In genomic region chr1:86499987-86500593, GRCh38 we compare ENCODE assay signal across 9 cellular contexts. TPM values are rescaled to one million over a fixed set of nuclear protein-coding genes. Genes with fewer than 3 reads are reported as not detected.
DNase-seq lines count a peak whose midpoint lies in the region; ATAC-seq and TF ChIP-seq lines count a peak whose summit lies in the region.
"Had no signal": no experiment of that assay in that cellular context is flagged by ENCODE, and none has a peak within 500 bp of the region (broad histone marks: within the 10 kb centered on the region; RNA-seq: fewer than 3 reads in every experiment).

No MANE protein-coding gene starts in this region.

- no peak overlapping the region for H3K4me2 ChIP-seq in DOHH2 (ENCODE audit: low read length)

- no peak overlapping the region for H3K4me3 ChIP-seq in DOHH2 (ENCODE audit: low read length)
- H3K4me3 ChIP-seq in HEK293 (ENCODE audit: low read depth, low read length): no peak overlapping the region
- H3K4me3 ChIP-seq: SJCRH30 had no signal

- H3K27ac Mint-ChIP-seq in MCF 10A (ENCODE audit: low read depth, unreplicated experiment): no peak overlapping the region
- H3K27ac Mint-ChIP-seq in naive B cell: peak overlapping the region in 1 of 6 donors; percentile 28

- TF ChIP-seq CTCF in DOHH2 (IDR thresholded peaks at IDR 0.05; ENCODE audit: low read depth, low read length, poor library complexity, severe bottlenecking) (peak; percentile 96), HEK293 (tag by site-specific recombination; IDR thresholded peaks at IDR 0.05) (no peak), MCF 10A (IDR thresholded peaks at IDR 0.05; ENCODE audit: unreplicated experiment) (peak; percentile 84)

- peaks cover 11% of the 10 kb centered on the region for H3K27me3 Mint-ChIP-seq in MCF 10A (ENCODE audit: insufficient read depth, unreplicated experiment)
- H3K27me3 Mint-ChIP-seq in naive B cell: peaks cover 0 to 30% (median 22%) of the 10 kb centered on the region in 3 donors

- BruUV-seq in MCF 10A (replicated peaks; lab: Mats Ljungman, UMichigan): no TSS peak

- H3K4me3 Mint-ChIP-seq in MCF 10A (ENCODE audit: unreplicated experiment) (no peak overlapping the region), naive B cell (no peak overlapping the region)

- intact Hi-C loops in MCF 10A (cut with micrococcal nuclease): loop anchor here (5.0 to 10.0 kb wide), 2 partner anchors 185 to 467 kb away; no protein-coding TSS in a partner anchor

- H3K9me3 Mint-ChIP-seq in MCF 10A (ENCODE audit: unreplicated experiment) (no peaks in the 10 kb centered on the region), naive B cell (no peaks in the 10 kb centered on the region)

- no peaks in the 10 kb centered on the region for H3K36me3 Mint-ChIP-seq in MCF 10A (ENCODE audit: insufficient read depth, unreplicated experiment)
- no peaks in the 10 kb centered on the region for H3K36me3 Mint-ChIP-seq in naive B cell

- CTCF ChIA-PET in HEK293 (lab: Yijun Ruan, JAX) (interaction anchor here (0.6 to 3.9 kb wide), 55 partner anchors 8 to 879 kb away, joined by 3 to 35 read pairs (median 4); partner anchors contain the start of genes CLCA2, ODF2L and SH3GLB1), MCF 10A (lab: Yijun Ruan, JAX) (interaction anchor here (0.6 to 5.5 kb wide), 34 partner anchors 8 to 1666 kb away, joined by 3 to 77 read pairs (median 4); partner anchors contain the start of gene CLCA1)

- peaks cover 28% of the 10 kb centered on the region for H3K27me3 ChIP-seq in DOHH2 (ENCODE audit: control insufficient read depth, low read length)
- H3K27me3 ChIP-seq: SJCRH30 had no signal

- no peaks in the 10 kb centered on the region for H3K4me1 Mint-ChIP-seq in MCF 10A (ENCODE audit: insufficient read depth, unreplicated experiment)
- peaks cover 0 to 19% (median 0%) of the 10 kb centered on the region in 3 donors for H3K4me1 Mint-ChIP-seq in naive B cell

- peak; percentile 35 to 56 for ATAC-seq in naive B cell (ENCODE audit: low read depth in 2 of 2)

- no peak overlapping the region for H3K27ac ChIP-seq in DOHH2 (ENCODE audit: low read depth, low read length)
- no peak overlapping the region for H3K27ac ChIP-seq in HEK293 (ENCODE audit: extremely low read depth, low read depth, low read length)
- H3K27ac ChIP-seq: SJCRH30 had no signal

- H3K4me1 ChIP-seq in DOHH2 (ENCODE audit: control insufficient read depth, low read length) (peaks cover 11% of the 10 kb centered on the region), HEK293 (ENCODE audit: control insufficient read depth, insufficient read depth, low read length) (no peaks in the 10 kb centered on the region)
- H3K4me1 ChIP-seq: SJCRH30 had no signal

- no peaks in the 10 kb centered on the region for H3K36me3 ChIP-seq in DOHH2 (ENCODE audit: control insufficient read depth, low read length)
- no peaks in the 10 kb centered on the region for H3K36me3 ChIP-seq in HEK293 (ENCODE audit: control insufficient read depth in 2 of 2, insufficient read depth in 1 of 2, low read length in 2 of 2)
- H3K36me3 ChIP-seq: SJCRH30 had no signal

- no peaks in the 10 kb centered on the region for H3K9me2 ChIP-seq in DOHH2 (replicated peaks; ENCODE audit: control insufficient read depth, low read length)

- no peaks in the 10 kb centered on the region for H3F3A ChIP-seq in DOHH2 (ENCODE audit: control insufficient read depth, insufficient read depth)

- DNase-seq in NCI-H446 treated with DMSO at 0.1 percent for 48 hours (lab: John Stamatoyannopoulos, UW) (peak; percentile 39), MCF 10A (ENCODE audit: unreplicated experiment) (peak; percentile 28), naive B cell (peak; percentile 63)
- DNase-seq in activated effector memory CD4-positive, alpha-beta T cell treated with anti-CD3 and anti-CD28 coated beads, Interleukin-2, amount 50 U/mL, for 16 hours: no peak
- no peak for DNase-seq in activated naive CD4-positive, alpha-beta T cell treated with Interleukin-2 at 50 U/mL for 16 hours
- no peak for DNase-seq in activated CD4-positive, alpha-beta T cell treated with anti-CD3 and anti-CD28 coated beads for 1 hour

- no peaks in the 10 kb centered on the region for H4K20me1 ChIP-seq in DOHH2 (ENCODE audit: control insufficient read depth, insufficient read depth, low read depth, low read length)

- POLR2A ChIA-PET in HEK293 (lab: Yijun Ruan, JAX) (no interaction called here), MCF 10A (lab: Yijun Ruan, JAX) (interaction anchor here (1.8 kb wide), 1 partner anchor 114 kb away, joined by 4 read pairs; no protein-coding TSS in a partner anchor)

- no peaks in the 10 kb centered on the region for H3K79me2 ChIP-seq in DOHH2 (ENCODE audit: control insufficient read depth, low read length)

- H3K9me3 ChIP-seq in DOHH2 (ENCODE audit: control insufficient read depth, insufficient read depth, low read length): no peaks in the 10 kb centered on the region
- H3K9me3 ChIP-seq in HEK293 (ENCODE audit: control insufficient read depth, insufficient read depth, low read depth, low read length): no peaks in the 10 kb centered on the region
- H3K9me3 ChIP-seq: SJCRH30 had no signal

TF ChIP-seq in HEK293, 187 proteins besides CTCF, POLR2A, EP300 and RAD21:
- TF ChIP-seq KLF8 (tag by site-specific recombination; IDR thresholded peaks at IDR 0.05): peak; percentile 33; the same call in 1 of the 2 replicates
- TF ChIP-seq ZNF654 (tag by site-specific recombination; IDR thresholded peaks at IDR 0.05; ENCODE audit: low read depth): peak; percentile 41
- peak; percentile 36 for TF ChIP-seq SETDB1 (IDR thresholded peaks at IDR 0.05; ENCODE audit: insufficient read length, low read length)
- peak; percentile 86 for TF ChIP-seq ZNF660 (tag by site-specific recombination; IDR thresholded peaks at IDR 0.05)
- no peak for TF ChIP-seq ZNF324 (tag by site-specific recombination; IDR thresholded peaks at IDR 0.05)

RNA-seq across cellular contexts. Expression of gene CLCA1, which starts 31.4 kb away (rescaled TPM):
- not detected in 2 replicates for total RNA-seq in MCF 10A (2022)
- polyA plus RNA-seq in naive B cell (ENCODE audit: low read depth in 6 of 6): not detected
- total RNA-seq: SJCRH30 had no signal

RNA-seq across cellular contexts. Expression of gene CLCA4, which starts 46.8 kb away (rescaled TPM):
- total RNA-seq in MCF 10A (2022): not detected in 2 replicates
- not detected for polyA plus RNA-seq in naive B cell (ENCODE audit: low read depth in 6 of 6)
- total RNA-seq: SJCRH30 had no signal

Comparison
In these comparisons a context has a peak if more than half of its experiments do, and no peak if none do; other contexts are left out.
1. DNase-seq: peak in NCI-H446 treated with DMSO at 0.1 percent for 48 hours (single experiment), MCF 10A (single experiment) and naive B cell (single experiment); none in activated effector memory CD4-positive, alpha-beta T cell treated with anti-CD3 and anti-CD28 coated beads, Interleukin-2, amount 50 U/mL, for 16 hours (single experiment), activated naive CD4-positive, alpha-beta T cell treated with Interleukin-2 at 50 U/mL for 16 hours (single experiment) and activated CD4-positive, alpha-beta T cell treated with anti-CD3 and anti-CD28 coated beads for 1 hour (single experiment).